Comparison of ENCODE assay signal across 25 cellular contexts in genomic region chr7:131431756-131432155, GRCh38.
"Had no signal": no experiment of that assay in that cellular context is flagged by ENCODE, and none has a peak within 500 bp of the region (broad histone marks: within the 10 kb centered on the region; RNA-seq: fewer than 3 reads in every experiment).

No MANE protein-coding gene starts in this region.

- H2AFZ ChIP-seq: neural progenitor cell, parathyroid adenoma had no signal

- H3K36me3 ChIP-seq: breast epithelium, thyroid gland had no signal

- H3K4me2 ChIP-seq: neural progenitor cell had no signal

- H3K9ac ChIP-seq: neural progenitor cell, parathyroid adenoma had no signal

- H3K27ac ChIP-seq: neural progenitor cell, parathyroid adenoma, right lobe of liver, SK-N-MC, thyroid gland, VCaP had no signal

- H3K27me3 ChIP-seq: breast epithelium, neural progenitor cell, right lobe of liver, thyroid gland had no signal

- DNase-seq: activated CD4-positive, alpha-beta memory T cell treated with anti-CD3 and anti-CD28 coated beads, Interleukin-2, amount 10 ng/mL, durations not matched to agents 7 days and 5 days; activated CD4-positive, alpha-beta T cell treated with anti-CD3 and anti-CD28 coated beads, Interleukin-2, amount 10 ng/mL, durations not matched to agents 7 days and 5 days; activated CD8-positive, alpha-beta memory T cell treated with anti-CD3 and anti-CD28 coated beads, Interleukin-2, amount 50 U/mL, for 48 hours; activated gamma-delta T cell; activated naive CD4-positive, alpha-beta T cell treated with anti-CD3 and anti-CD28 coated beads, Interleukin-2, amount 10 ng/mL, durations not matched to agents 7 days and 5 days; activated naive CD8-positive, alpha-beta T cell treated with anti-CD3 and anti-CD28 coated beads, Interleukin-2, amount 10 ng/mL, durations not matched to agents 7 days and 5 days; activated T-cell treated with anti-CD3 and anti-CD28 coated beads, Interleukin-2, amount 50 U/mL, for 24 hours; effector memory CD4-positive, alpha-beta T cell; foreskin fibroblast; islet precursor cell; natural killer cell; right lobe of liver; stimulated activated CD4-positive, alpha-beta T cell treated with anti-CD3 and anti-CD28 coated beads, Interleukin-4, amount 100 ng/mL, for 1 hour; stimulated activated naive CD8-positive, alpha-beta T cell treated with anti-CD3 and anti-CD28 coated beads, Interleukin-15, Interleukin-2, amounts not matched to agents 100 U/mL and 50 U/mL, for 24 hours; T-helper 9 cell; thyroid gland had no signal

- H3K4me3 ChIP-seq: breast epithelium, neural progenitor cell, right lobe of liver, SK-N-MC, thyroid gland had no signal

- H3K9me3 Mint-ChIP-seq: activated CD4-positive, alpha-beta memory T cell treated with anti-CD3 and anti-CD28 coated beads, Interleukin-2, amount 10 ng/mL, durations not matched to agents 7 days and 5 days; activated CD4-positive, alpha-beta T cell treated with anti-CD3 and anti-CD28 coated beads, Interleukin-2, amount 10 ng/mL, durations not matched to agents 7 days and 5 days; activated naive CD4-positive, alpha-beta T cell treated with anti-CD3 and anti-CD28 coated beads, Interleukin-2, amount 10 ng/mL, durations not matched to agents 7 days and 5 days; activated naive CD8-positive, alpha-beta T cell treated with anti-CD3 and anti-CD28 coated beads, Interleukin-2, amount 10 ng/mL, durations not matched to agents 7 days and 5 days; activated T-cell treated with anti-CD3 and anti-CD28 coated beads, Interleukin-2, amount 50 U/mL, for 24 hours; central memory CD8-positive, alpha-beta T cell; memory B cell; natural killer cell; neural progenitor cell; T-helper 1 cell treated with Interleukin-12 subunit alpha and Interleukin-12 subunit beta and Interleukin-4 antibody, amounts not matched to agents 30 μg/mL and 1 μg/mL, for 36 hours had no signal

- H3K4me1 ChIP-seq: neural progenitor cell, parathyroid adenoma, right lobe of liver had no signal

- ATAC-seq: activated CD4-positive, CD25-positive, alpha-beta regulatory T cell treated with anti-CD3 and anti-CD28 coated beads, Interleukin-2, amount 50 U/mL, for 24 hours; natural killer cell; stimulated activated naive CD8-positive, alpha-beta T cell treated with anti-CD3 and anti-CD28 coated beads, Interleukin-15, Interleukin-2, amounts not matched to agents 100 U/mL and 50 U/mL, for 24 hours had no signal

- H3K4me1 Mint-ChIP-seq: activated CD4-positive, alpha-beta memory T cell treated with anti-CD3 and anti-CD28 coated beads, Interleukin-2, amount 10 ng/mL, durations not matched to agents 7 days and 5 days; activated CD4-positive, alpha-beta T cell treated with anti-CD3 and anti-CD28 coated beads, Interleukin-2, amount 10 ng/mL, durations not matched to agents 7 days and 5 days; activated naive CD4-positive, alpha-beta T cell treated with anti-CD3 and anti-CD28 coated beads, Interleukin-2, amount 10 ng/mL, durations not matched to agents 7 days and 5 days; central memory CD8-positive, alpha-beta T cell had no signal

- H3K27ac Mint-ChIP-seq: activated CD4-positive, alpha-beta memory T cell treated with anti-CD3 and anti-CD28 coated beads, Interleukin-2, amount 10 ng/mL, durations not matched to agents 7 days and 5 days; activated CD4-positive, alpha-beta T cell treated with anti-CD3 and anti-CD28 coated beads, Interleukin-2, amount 10 ng/mL, durations not matched to agents 7 days and 5 days; activated naive CD4-positive, alpha-beta T cell treated with anti-CD3 and anti-CD28 coated beads, Interleukin-2, amount 10 ng/mL, durations not matched to agents 7 days and 5 days; activated naive CD8-positive, alpha-beta T cell treated with anti-CD3 and anti-CD28 coated beads, Interleukin-2, amount 10 ng/mL, durations not matched to agents 7 days and 5 days; activated T-cell treated with anti-CD3 and anti-CD28 coated beads, Interleukin-2, amount 50 U/mL, for 24 hours; memory B cell; natural killer cell; neural progenitor cell; T-helper 1 cell treated with Interleukin-12 subunit alpha and Interleukin-12 subunit beta and Interleukin-4 antibody, amounts not matched to agents 30 μg/mL and 1 μg/mL, for 36 hours had no signal

- H3K4me3 Mint-ChIP-seq: activated CD4-positive, alpha-beta memory T cell treated with anti-CD3 and anti-CD28 coated beads, Interleukin-2, amount 10 ng/mL, durations not matched to agents 7 days and 5 days; activated CD4-positive, alpha-beta T cell treated with anti-CD3 and anti-CD28 coated beads, Interleukin-2, amount 10 ng/mL, durations not matched to agents 7 days and 5 days; activated naive CD4-positive, alpha-beta T cell treated with anti-CD3 and anti-CD28 coated beads, Interleukin-2, amount 10 ng/mL, durations not matched to agents 7 days and 5 days; activated naive CD8-positive, alpha-beta T cell treated with anti-CD3 and anti-CD28 coated beads, Interleukin-2, amount 10 ng/mL, durations not matched to agents 7 days and 5 days; activated T-cell treated with anti-CD3 and anti-CD28 coated beads, Interleukin-2, amount 50 U/mL, for 24 hours; central memory CD8-positive, alpha-beta T cell; memory B cell; natural killer cell; neural progenitor cell; T-helper 1 cell treated with Interleukin-12 subunit alpha and Interleukin-12 subunit beta and Interleukin-4 antibody, amounts not matched to agents 30 μg/mL and 1 μg/mL, for 36 hours had no signal

- H3K27me3 Mint-ChIP-seq: activated CD4-positive, alpha-beta memory T cell treated with anti-CD3 and anti-CD28 coated beads, Interleukin-2, amount 10 ng/mL, durations not matched to agents 7 days and 5 days; activated CD4-positive, alpha-beta T cell treated with anti-CD3 and anti-CD28 coated beads, Interleukin-2, amount 10 ng/mL, durations not matched to agents 7 days and 5 days; activated naive CD4-positive, alpha-beta T cell treated with anti-CD3 and anti-CD28 coated beads, Interleukin-2, amount 10 ng/mL, durations not matched to agents 7 days and 5 days; activated naive CD8-positive, alpha-beta T cell treated with anti-CD3 and anti-CD28 coated beads, Interleukin-2, amount 10 ng/mL, durations not matched to agents 7 days and 5 days; activated T-cell treated with anti-CD3 and anti-CD28 coated beads, Interleukin-2, amount 50 U/mL, for 24 hours; central memory CD8-positive, alpha-beta T cell; memory B cell had no signal

- H3K9me3 ChIP-seq: breast epithelium, right lobe of liver, thyroid gland had no signal
